ENCODE assay signal across 10 cellular contexts in the genomic region with DNA sequence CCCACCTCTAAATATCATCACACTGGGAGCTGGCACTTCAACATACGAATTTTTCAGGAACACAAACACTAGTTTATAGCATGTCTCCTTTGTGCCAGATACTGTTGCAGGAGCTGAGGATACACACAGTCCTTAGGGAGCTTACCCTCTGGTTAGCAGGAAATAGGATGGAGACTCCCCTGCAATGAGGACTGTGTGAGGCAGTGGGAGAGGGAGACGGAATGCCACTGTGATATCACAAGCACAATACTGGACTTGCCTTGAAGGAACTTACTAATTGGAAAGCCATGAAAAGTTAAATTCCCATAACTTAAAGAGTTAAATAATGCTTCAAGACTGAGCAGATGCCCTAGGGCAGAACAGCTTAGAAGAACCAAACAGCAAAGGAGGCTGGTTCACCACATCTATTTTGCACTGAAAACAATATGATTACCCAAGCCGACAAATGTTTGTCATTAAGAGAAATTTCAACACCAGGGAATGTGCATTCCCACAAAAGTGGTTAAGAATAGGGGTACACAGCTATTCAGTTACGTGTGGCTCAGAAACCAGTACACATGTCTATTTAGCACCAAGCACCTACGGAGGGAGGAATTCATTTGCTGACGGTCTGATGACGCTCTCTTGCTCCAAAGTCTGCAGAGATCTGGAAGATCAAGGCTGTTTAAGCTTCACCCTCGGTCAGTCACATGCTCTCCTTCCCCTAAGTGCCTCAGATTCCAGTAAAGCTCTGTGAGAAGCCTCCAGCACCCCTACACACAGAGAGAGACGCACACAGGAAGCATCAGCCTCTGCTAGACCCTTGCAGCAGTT. TPM values are rescaled to one million over a fixed set of nuclear protein-coding genes. Genes with fewer than 3 reads are reported as not detected.
A peak's percentile ranks its signal among the peaks of the same experiment; 100 is the strongest.
DNase-seq lines count a peak whose midpoint lies in the region; ATAC-seq and TF ChIP-seq lines count a peak whose summit lies in the region.
"Had no signal": no experiment of that assay in that cellular context is flagged by ENCODE, and none has a peak within 500 bp of the region (broad histone marks: within the 10 kb centered on the region; RNA-seq: fewer than 3 reads in every experiment).

No MANE protein-coding gene starts in this region.

- H3K27ac ChIP-seq in VCaP (peak overlapping the region; percentile 96), prostate gland (peak overlapping the region; percentile 55 to 56)

- no peaks in the 10 kb centered on the region for H3K9me3 ChIP-seq in prostate gland

- no peak for TF ChIP-seq CTCF in VCaP (conservative IDR thresholded peaks at IDR 0.05)
- TF ChIP-seq CTCF in prostate gland (IDR thresholded peaks at IDR 0.05): no peak

- no peaks in the 10 kb centered on the region for H3K36me3 ChIP-seq in prostate gland

- WGBS in prostate gland: 54% methylated on average over 9 of the region's 9 CpGs

- intact Hi-C loops in prostate gland (cut with DNase I): no loop called here

- no peak overlapping the region for H3K4me3 ChIP-seq in prostate gland

- peak; percentile 86 for DNase-seq in EL
- peak; percentile 84 for DNase-seq in foreskin melanocyte
- DNase-seq in prostate gland (ENCODE audit: low spot score): no peak
- no peak for DNase-seq in SIG-M5 treated with dmso at 0.1 percent for 504 hours (lab: John Stamatoyannopoulos, UW; ENCODE audit: unreplicated experiment)
- DNase-seq in islet precursor cell: no peak
- DNase-seq: T-helper 9 cell had no signal

- peaks cover 42% of the 10 kb centered on the region for H3K4me1 ChIP-seq in prostate gland (replicated peaks)

- ATAC-seq in HG02885 (IDR thresholded peaks at IDR 0.05; ENCODE audit: poor library complexity, unreplicated experiment) (no peak), GM18498 (IDR thresholded peaks at IDR 0.05; ENCODE audit: unreplicated experiment) (no peak)

- TF ChIP-seq POLR2A in prostate gland (IDR thresholded peaks at IDR 0.05): no peak

- no peaks in the 10 kb centered on the region for H3K27me3 ChIP-seq in prostate gland (replicated peaks; ENCODE audit: insufficient read depth)

RNA-seq across cellular contexts. Expression of gene TBC1D2B, which starts 5.2 kb away (rescaled TPM):
- 10 to 100 TPM; 21.5 to 49.5 TPM for total RNA-seq in prostate gland

RNA-seq across cellular contexts. Expression of gene SH2D7, which starts 20.1 kb away (rescaled TPM):
- total RNA-seq in prostate gland: under 1 TPM in 1 of 2 donors, not detected in 1; 0.28 TPM
- total RNA-seq: lower leg skin had no signal

RNA-seq across cellular contexts. Expression of gene CIB2, which starts 59.0 kb away (rescaled TPM):
- 10 to 100 TPM; 16.7 to 23.0 TPM for total RNA-seq in prostate gland

Comparison
In these comparisons a context has a peak if more than half of its experiments do, and no peak if none do; other contexts are left out.
1. DNase-seq: peak in EL (single experiment) and foreskin melanocyte (single experiment); none in prostate gland (single experiment), SIG-M5 treated with dmso at 0.1 percent for 504 hours (single experiment) and islet precursor cell (single experiment).